Comparison of ENCODE assay signal across 8 cellular contexts in genomic region chr2:149017116-149017985, GRCh38. TPM values are rescaled to one million over a fixed set of nuclear protein-coding genes. Genes with fewer than 3 reads are reported as not detected.
DNase-seq lines count a peak whose midpoint lies in the region; ATAC-seq and TF ChIP-seq lines count a peak whose summit lies in the region.

No MANE protein-coding gene starts in this region.

- 47% methylated on average over 14 of the region's 14 CpGs for WGBS in lung, 2 donors

- peak; percentile 27 for ATAC-seq in HG03342 (IDR thresholded peaks at IDR 0.05; ENCODE audit: unreplicated experiment)
- peak; percentile 59 for ATAC-seq in lung (ENCODE audit: insufficient read depth, low FRiP score)
- no peak for ATAC-seq in HG03565 (IDR thresholded peaks at IDR 0.05; ENCODE audit: unreplicated experiment)

- peak; percentile 81 for TF ChIP-seq CTCF in lung (IDR thresholded peaks at IDR 0.05; ENCODE audit: control extremely low read depth, extremely low read depth)

- H3K27me3 ChIP-seq in lung (ENCODE audit: control insufficient read depth, insufficient read depth): no peaks in the 10 kb centered on the region

- H3K27ac ChIP-seq in lung (ENCODE audit: low read depth in 1 of 2, low read length in 1 of 2): no peak overlapping the region

- peak; percentile 73 for DNase-seq in Daoy (ENCODE audit: low read depth)
- DNase-seq in NCI-H69 (lab: John Stamatoyannopoulos, UW): peak; percentile 82
- DNase-seq in activated CD4-positive, alpha-beta T cell treated with anti-CD3 and anti-CD28 coated beads, Interleukin-2, amount 50 U/mL, for 4 hours: peak; percentile 58 to 70
- DNase-seq in dermis microvascular lymphatic vessel endothelial cell (ENCODE audit: low read depth in 2 of 2): peak; percentile 53 to 67
- DNase-seq in lung (ENCODE audit: low spot score): peak; percentile 84
- peak; percentile 16 for DNase-seq in stimulated activated CD8-positive, alpha-beta memory T cell treated with anti-CD3 and anti-CD28 coated beads, Interleukin-12 subunit alpha, Interleukin-12 subunit beta, amount 100 ng/mL, for 24 hours (ENCODE audit: extremely low read depth)

- H3K9me3 ChIP-seq in lung (ENCODE audit: control insufficient read depth in 2 of 2, insufficient read depth in 1 of 2, low read length in 1 of 2): no peaks in the 10 kb centered on the region

- H3K4me1 ChIP-seq in lung (ENCODE audit: control insufficient read depth in 2 of 2, insufficient read depth in 2 of 2, low read length in 2 of 2): no peaks in the 10 kb centered on the region

- H3K36me3 ChIP-seq in lung (ENCODE audit: control insufficient read depth in 2 of 2, insufficient read depth in 2 of 2, low read length in 2 of 2): no peaks in the 10 kb centered on the region

- no peak overlapping the region for H3K4me3 ChIP-seq in lung

RNA-seq across cellular contexts. Expression of gene LYPD6B, which starts 21.1 kb away (rescaled TPM):
- total RNA-seq in Daoy (2014; rRNA removed; shearing (Covaris generic)): 8.0 and 10.2 TPM in 2 replicates
- total RNA-seq in dermis microvascular lymphatic vessel endothelial cell (not detected in 2 replicates), lung (10 to 100 TPM in 1 of 2 donors, 1 to 10 TPM in 1; 3.2 to 12.4 TPM)
- 1 to 10 TPM; 2.5 to 3.5 TPM for polyA plus RNA-seq in lung

Comparison
In these comparisons a context has a peak if more than half of its experiments do, and no peak if none do; other contexts are left out.
1. DNase-seq: peak in every context shown above with its lines; median percentile 84 in lung; 82 in NCI-H69; 73 in Daoy; 64 in activated CD4-positive, alpha-beta T cell treated with anti-CD3 and anti-CD28 coated beads, Interleukin-2, amount 50 U/mL, for 4 hours; 60 in dermis microvascular lymphatic vessel endothelial cell; 16 in stimulated activated CD8-positive, alpha-beta memory T cell treated with anti-CD3 and anti-CD28 coated beads, Interleukin-12 subunit alpha, Interleukin-12 subunit beta, amount 100 ng/mL, for 24 hours.